In the genomic region with DNA sequence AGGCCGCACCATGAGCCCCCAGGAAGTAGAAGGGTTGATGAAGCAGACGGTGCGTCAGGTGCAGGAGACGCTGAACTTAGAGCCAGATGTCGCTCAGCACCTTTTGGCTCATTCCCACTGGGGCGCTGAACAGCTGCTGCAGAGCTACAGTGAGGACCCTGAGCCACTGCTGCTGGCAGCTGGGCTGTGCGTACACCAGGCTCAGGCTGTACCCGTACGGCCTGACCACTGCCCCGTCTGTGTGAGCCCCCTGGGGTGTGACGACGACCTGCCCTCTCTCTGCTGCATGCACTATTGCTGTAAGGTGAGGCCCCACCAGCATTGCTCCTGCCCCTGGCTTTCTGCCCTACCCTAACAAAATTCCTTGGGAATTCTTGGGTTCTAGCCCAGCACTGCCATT, we compare ENCODE assay signal across 18 cellular contexts. TPM values are rescaled to one million over a fixed set of nuclear protein-coding genes. Genes with fewer than 3 reads are reported as not detected.
DNase-seq lines count a peak whose midpoint lies in the region; ATAC-seq, FAIRE-seq and TF ChIP-seq lines count a peak whose summit lies in the region.
"Had no signal": no experiment of that assay in that cellular context is flagged by ENCODE, and none has a peak within 500 bp of the region (broad histone marks: within the 10 kb centered on the region; RNA-seq: fewer than 3 reads in every experiment).

No MANE protein-coding gene starts in this region.

- H3K4me1 ChIP-seq in MM.1S (ENCODE audit: low read length): no peaks in the 10 kb centered on the region
- H3K4me1 ChIP-seq: SJCRH30 had no signal

- ATAC-seq in stimulated activated naive B cell treated with anti-CD40 and anti-IgM and Interleukin-4, amounts not matched to agents 10 μg/mL and 1 μg/mL and 100 μg/mL, for 72 hours (replicated peaks): no peak

- H3K27me3 ChIP-seq in MM.1S (replicated peaks; ENCODE audit: insufficient read depth, low read length): no peaks in the 10 kb centered on the region
- H3K27me3 ChIP-seq: SJCRH30 had no signal

- TF ChIP-seq POLR2A in GM12891 (IDR thresholded peaks at IDR 0.05; ENCODE audit: low read depth, low read length) (no peak), H54 (IDR thresholded peaks at IDR 0.05; ENCODE audit: low read depth, low read length) (no peak)

- no peaks in the 10 kb centered on the region for H4K20me1 ChIP-seq in MM.1S (ENCODE audit: insufficient read depth, low read length)

- no peak overlapping the region for H3K4me3 ChIP-seq in MM.1S (ENCODE audit: low read length)
- H3K4me3 ChIP-seq: PC-9, SJCRH30 had no signal

- H3K27ac Mint-ChIP-seq in chondrocyte (ENCODE audit: unreplicated experiment): no peak overlapping the region
- peak overlapping the region; percentile 63 for H3K27ac Mint-ChIP-seq in stimulated activated naive B cell treated with anti-CD40 and anti-IgM and Interleukin-4, amounts not matched to agents 10 μg/mL and 1 μg/mL and 100 μg/mL, for 72 hours

- no peaks in the 10 kb centered on the region for H3K9me2 ChIP-seq in MM.1S (replicated peaks; ENCODE audit: insufficient read depth, low read length)

- peaks cover 20% of the 10 kb centered on the region for H3K36me3 Mint-ChIP-seq in chondrocyte (ENCODE audit: low read depth)
- H3K36me3 Mint-ChIP-seq in stimulated activated naive B cell treated with anti-CD40 and anti-IgM and Interleukin-4, amounts not matched to agents 10 μg/mL and 1 μg/mL and 100 μg/mL, for 72 hours: peaks cover 49 to 68% of the 10 kb centered on the region in 2 donors

- H3K9me3 Mint-ChIP-seq in chondrocyte (ENCODE audit: low read depth): no peaks in the 10 kb centered on the region
- H3K9me3 Mint-ChIP-seq in stimulated activated naive B cell treated with anti-CD40 and anti-IgM and Interleukin-4, amounts not matched to agents 10 μg/mL and 1 μg/mL and 100 μg/mL, for 72 hours: no peaks in the 10 kb centered on the region
- H3K9me3 Mint-ChIP-seq: CD8-positive, alpha-beta memory T cell had no signal

- H3K9ac ChIP-seq in MM.1S (ENCODE audit: low read length): no peak overlapping the region

- no peak for DNase-seq in GM12891 (ENCODE audit: insufficient read length, low spot score)
- peak; percentile 38 for DNase-seq in NCI-H1694 treated with DMSO at 0.1 percent for 48 hours (lab: John Stamatoyannopoulos, UW)
- DNase-seq in chondrocyte (ENCODE audit: low spot score): peak; percentile 68
- DNase-seq in stimulated activated naive B cell treated with anti-CD40 and anti-IgM and Interleukin-4, amounts not matched to agents 10 μg/mL and 1 μg/mL and 100 μg/mL, for 72 hours: no peak
- DNase-seq in NCI-H526 treated with DMSO at 0.1 percent for 48 hours (lab: John Stamatoyannopoulos, UW): no peak
- no peak for DNase-seq in H54 (ENCODE audit: insufficient read length, low spot score)
- DNase-seq in MM.1S: no peak
- DNase-seq: ACHN; C1 segment of cervical spinal cord; CD8-positive, alpha-beta memory T cell; GDM1; GOT3; KG1; NCI-H1417; NCI-H1930; NCI-H748 treated with DMSO at 0.1 percent for 48 hours; PC-9 had no signal

- no peak overlapping the region for H3K27ac ChIP-seq in MM.1S (ENCODE audit: low read length)
- H3K27ac ChIP-seq: PC-9, SJCRH30 had no signal

- no peaks in the 10 kb centered on the region for H3K79me2 ChIP-seq in MM.1S (ENCODE audit: low read length)

- no peaks in the 10 kb centered on the region for H3K9me3 ChIP-seq in MM.1S (replicated peaks; ENCODE audit: insufficient read depth, low read length)
- H3K9me3 ChIP-seq: SJCRH30 had no signal

- no peaks in the 10 kb centered on the region for H3F3A ChIP-seq in MM.1S (ENCODE audit: insufficient read depth, low read length)

- TF ChIP-seq CTCF in chondrocyte (IDR thresholded peaks at IDR 0.05) (no peak), MM.1S (IDR thresholded peaks at IDR 0.05; ENCODE audit: low read length) (no peak)

- no peak overlapping the region for H3K4me3 Mint-ChIP-seq in chondrocyte (ENCODE audit: unreplicated experiment)
- no peak overlapping the region for H3K4me3 Mint-ChIP-seq in stimulated activated naive B cell treated with anti-CD40 and anti-IgM and Interleukin-4, amounts not matched to agents 10 μg/mL and 1 μg/mL and 100 μg/mL, for 72 hours
- H3K4me3 Mint-ChIP-seq: CD8-positive, alpha-beta memory T cell had no signal

- no peaks in the 10 kb centered on the region for H3K27me3 Mint-ChIP-seq in chondrocyte (ENCODE audit: low read depth)
- H3K27me3 Mint-ChIP-seq in stimulated activated naive B cell treated with anti-CD40 and anti-IgM and Interleukin-4, amounts not matched to agents 10 μg/mL and 1 μg/mL and 100 μg/mL, for 72 hours: no peaks in the 10 kb centered on the region
- H3K27me3 Mint-ChIP-seq: CD8-positive, alpha-beta memory T cell had no signal

- FAIRE-seq in GM12891 (lab: Jason Lieb, UNC) (no peak), H54 (lab: Jason Lieb, UNC) (no peak)

- H3K4me1 Mint-ChIP-seq in chondrocyte (ENCODE audit: low read depth): peaks cover 3% of the 10 kb centered on the region
- H3K4me1 Mint-ChIP-seq in stimulated activated naive B cell treated with anti-CD40 and anti-IgM and Interleukin-4, amounts not matched to agents 10 μg/mL and 1 μg/mL and 100 μg/mL, for 72 hours: peaks cover 13 to 16% of the 10 kb centered on the region in 2 donors

- no peak overlapping the region for H3K4me2 ChIP-seq in MM.1S (ENCODE audit: low read depth, low read length)
- H3K4me2 ChIP-seq: PC-9 had no signal

- H2AFZ ChIP-seq in MM.1S (ENCODE audit: low read length): no peak overlapping the region
- H2AFZ ChIP-seq: PC-9 had no signal

- no peaks in the 10 kb centered on the region for H3K36me3 ChIP-seq in MM.1S (replicated peaks; ENCODE audit: insufficient read depth, low read length)

TF ChIP-seq in GM12891, 5 proteins besides CTCF, POLR2A, EP300 and RAD21:
- TF ChIP-seq POLR2AphosphoS5 (IDR thresholded peaks at IDR 0.05; ENCODE audit: low read depth, low read length): 0 out of 2 replicates have a peak, but pooled peaks have one; percentile 43
- no peak for TF ChIP-seq SPI1 (IDR thresholded peaks at IDR 0.05; ENCODE audit: low read depth, low read length)
- no peak for TF ChIP-seq PAX5 (IDR thresholded peaks at IDR 0.05; ENCODE audit: insufficient read depth, low read length, severe bottlenecking)

RNA-seq across cellular contexts. Expression of a gene that starts 13.1 kb away (rescaled TPM):
- 113 TPM for polyA plus RNA-seq in GM12891 (2012; ENCODE audit: low read depth, missing spikeins)
- total RNA-seq in chondrocyte: 22.8 to 34.1 TPM (median 24.5 TPM) in 3 replicates

RNA-seq across cellular contexts. Expression of a gene that starts 27.1 kb away (rescaled TPM):
- 0.03 TPM for polyA plus RNA-seq in GM12891 (2012; ENCODE audit: low read depth, missing spikeins)
- 0.07 TPM in 1 of 3 replicates, not detected in the others for total RNA-seq in chondrocyte
- total RNA-seq: SJCRH30 had no signal
- polyA plus RNA-seq: CD8-positive, alpha-beta memory T cell had no signal

RNA-seq across cellular contexts. Expression of a gene that starts 34.2 kb away (rescaled TPM):
- 28.3 TPM for polyA plus RNA-seq in GM12891 (2012; ENCODE audit: low read depth, missing spikeins)
- total RNA-seq in chondrocyte: 17.5 to 36.6 TPM (median 19.8 TPM) in 3 replicates

RNA-seq across cellular contexts. Expression of a gene that starts 45.1 kb away (rescaled TPM):
- polyA plus RNA-seq in GM12891 (2012; ENCODE audit: low read depth, missing spikeins): 31.1 TPM
- total RNA-seq in chondrocyte: 42.2 to 43.9 TPM (median 42.7 TPM) in 3 replicates

Comparison
In these comparisons a context has a peak if more than half of its experiments do, and no peak if none do; other contexts are left out.
1. DNase-seq: peak in NCI-H1694 treated with DMSO at 0.1 percent for 48 hours (single experiment) and chondrocyte (single experiment); none in GM12891 (single experiment), stimulated activated naive B cell treated with anti-CD40 and anti-IgM and Interleukin-4, amounts not matched to agents 10 μg/mL and 1 μg/mL and 100 μg/mL, for 72 hours (single experiment), NCI-H526 treated with DMSO at 0.1 percent for 48 hours (single experiment), H54 (single experiment) and MM.1S (single experiment).